In genomic region chr1:180092931-180093650, GRCh38 we compare ENCODE assay signal across 25 cellular contexts.
DNase-seq lines count a peak whose midpoint lies in the region; ATAC-seq, FAIRE-seq and TF ChIP-seq lines count a peak whose summit lies in the region.
"Had no signal": no experiment of that assay in that cellular context is flagged by ENCODE, and none has a peak within 500 bp of the region (broad histone marks: within the 10 kb centered on the region; RNA-seq: fewer than 3 reads in every experiment).

No MANE protein-coding gene starts in this region.

- H4K20me1 ChIP-seq in H1 (replicated peaks in 1 of 2; ENCODE audit: control insufficient read depth in 1 of 2, insufficient read depth in 2 of 2, low read length in 2 of 2) = no peaks in the 10 kb centered on the region

- no peak overlapping the region for H3K23ac ChIP-seq in H1 (ENCODE audit: insufficient read length)
- no peak overlapping the region for H3K23ac ChIP-seq in neuronal stem cell (ENCODE audit: low read depth, low read length, poor library complexity)

- no peak overlapping the region for H3K9ac ChIP-seq in H1 (replicated peaks in 1 of 4; ENCODE audit: extremely low read depth in 1 of 4, low read depth in 3 of 4, low read length in 3 of 4)
- no peak overlapping the region for H3K9ac ChIP-seq in neuronal stem cell (ENCODE audit: low read depth, low read length, poor library complexity)
- H3K9ac ChIP-seq: parathyroid adenoma, SK-N-SH had no signal

- H3K79me2 ChIP-seq in H1 (ENCODE audit: control insufficient read depth in 1 of 2, insufficient read depth in 2 of 2, low read length in 2 of 2) = no peaks in the 10 kb centered on the region
- H3K79me2 ChIP-seq: parathyroid adenoma had no signal

- intact Hi-C loops in esophagus muscularis mucosa (cut with DNase I) = no loop called here

- no peaks in the 10 kb centered on the region for H3K4me1 ChIP-seq in H1 (replicated peaks in 1 of 4; ENCODE audit: control insufficient read depth in 3 of 4, insufficient read depth in 4 of 4, low read length in 3 of 4)
- H3K4me1 ChIP-seq in neuronal stem cell (ENCODE audit: control insufficient read depth in 2 of 2, insufficient read depth in 1 of 2, low read depth in 1 of 2, low read length in 2 of 2) = no peaks in the 10 kb centered on the region
- H3K4me1 ChIP-seq in esophagus muscularis mucosa = peaks cover 0 to 12% (median 4%) of the 10 kb centered on the region in 4 donors
- H3K4me1 ChIP-seq: parathyroid adenoma had no signal

- FAIRE-seq in H1 (lab: Jason Lieb, UNC) = peak; percentile 7
- FAIRE-seq: keratinocyte had no signal

- no peak for TF ChIP-seq CTCF in H1 (IDR thresholded peaks at IDR 0.05; ENCODE audit: control extremely low read depth in 1 of 3, insufficient read depth in 1 of 3, low read depth in 1 of 3, low read length in 3 of 3)
- TF ChIP-seq CTCF in esophagus muscularis mucosa (IDR thresholded peaks at IDR 0.05) = no peak

- no peak overlapping the region for H3K56ac ChIP-seq in H1 (replicated peaks; ENCODE audit: insufficient read length, low read depth, low read length)

- no peak overlapping the region for H2BK20ac ChIP-seq in H1 (ENCODE audit: low read length)

- H3K27ac Mint-ChIP-seq in activated naive CD4-positive, alpha-beta T cell treated with anti-CD3 and anti-CD28 coated beads, Interleukin-2, amount 50 U/mL, for 24 hours = peak overlapping the region; percentile 62
- H3K27ac Mint-ChIP-seq in activated naive CD4-positive, alpha-beta T cell treated with anti-CD3 and anti-CD28 coated beads, Interleukin-2, amount 10 ng/mL, durations not matched to agents 7 days and 5 days = no peak overlapping the region
- H3K27ac Mint-ChIP-seq: T-helper 1 cell treated with Interleukin-12 subunit alpha and Interleukin-12 subunit beta and Interleukin-4 antibody, amounts not matched to agents 30 μg/mL and 1 μg/mL, for 36 hours; type B pancreatic cell had no signal

- H4K8ac ChIP-seq in H1 (ENCODE audit: extremely low read depth, insufficient read depth, low read length) (no peak overlapping the region), neuronal stem cell (ENCODE audit: low read depth, low read length) (no peak overlapping the region)

- peaks cover 31% of the 10 kb centered on the region for H3K36me3 Mint-ChIP-seq in activated naive CD4-positive, alpha-beta T cell treated with anti-CD3 and anti-CD28 coated beads, Interleukin-2, amount 50 U/mL, for 24 hours
- H3K36me3 Mint-ChIP-seq in activated naive CD4-positive, alpha-beta T cell treated with anti-CD3 and anti-CD28 coated beads, Interleukin-2, amount 10 ng/mL, durations not matched to agents 7 days and 5 days = peaks cover 60% of the 10 kb centered on the region

- H4K91ac ChIP-seq in H1 (replicated peaks; ENCODE audit: insufficient read length, low read length) = no peak overlapping the region
- H4K91ac ChIP-seq in neuronal stem cell (ENCODE audit: low read depth, low read length, poor library complexity) = no peak overlapping the region

- H2BK12ac ChIP-seq in H1 (ENCODE audit: low read depth, low read length) (no peak overlapping the region), neuronal stem cell (ENCODE audit: low read length) (no peak overlapping the region)

- H3K4me1 Mint-ChIP-seq in activated naive CD4-positive, alpha-beta T cell treated with anti-CD3 and anti-CD28 coated beads, Interleukin-2, amount 50 U/mL, for 24 hours = no peaks in the 10 kb centered on the region
- no peaks in the 10 kb centered on the region for H3K4me1 Mint-ChIP-seq in activated naive CD4-positive, alpha-beta T cell treated with anti-CD3 and anti-CD28 coated beads, Interleukin-2, amount 10 ng/mL, durations not matched to agents 7 days and 5 days
- H3K4me1 Mint-ChIP-seq: activated CD4-positive, alpha-beta memory T cell treated with anti-CD3 and anti-CD28 coated beads, Interleukin-2, amount 10 ng/mL, durations not matched to agents 7 days and 5 days had no signal

- WGBS in H1 (ENCODE audit: extremely low coverage in 1 of 2, insufficient coverage in 1 of 2, insufficient read length in 1 of 2, insufficient replicate concordance in 2 of 2, low coverage in 1 of 2, low lambda C conversion rate in 2 of 2, missing lambda C conversion rate in 1 of 2), 2 experiments = 89% methylated on average over 4 of the region's 4 CpGs; no CpG with 5 or more reads in 1 of the 2 experiments
- WGBS in neuronal stem cell (ENCODE audit: extremely low coverage in 2 of 2, insufficient read length in 2 of 2, insufficient replicate concordance in 1 of 2), 2 donors = no CpG with 5 or more reads among the region's 4 CpGs
- WGBS in esophagus muscularis mucosa = 95% methylated on average over 4 of the region's 4 CpGs

- no peak overlapping the region for H3K4me3 ChIP-seq in H1 (ENCODE audit: extremely low read depth in 1 of 4, insufficient read depth in 2 of 4, low read depth in 3 of 4, low read length in 4 of 4)
- no peak overlapping the region for H3K4me3 ChIP-seq in neuronal stem cell (ENCODE audit: low read length in 2 of 2)
- no peak overlapping the region for H3K4me3 ChIP-seq in esophagus muscularis mucosa
- H3K4me3 ChIP-seq: dorsolateral prefrontal cortex had no signal

- H2BK15ac ChIP-seq in H1 (ENCODE audit: low read length) (no peak overlapping the region), neuronal stem cell (ENCODE audit: low read length) (no peak overlapping the region)

- ATAC-seq in GM18498 (IDR thresholded peaks at IDR 0.05; ENCODE audit: unreplicated experiment) = no peak
- ATAC-seq: activated CD4-positive, CD25-positive, alpha-beta regulatory T cell treated with anti-CD3 and anti-CD28 coated beads, Interleukin-2, amount 50 U/mL, for 24 hours; naive thymus-derived CD8-positive, alpha-beta T cell; PC-3 had no signal

- H3K36me3 ChIP-seq in H1 (ENCODE audit: control insufficient read depth in 2 of 4, insufficient read depth in 4 of 4, low read length in 3 of 4) (peaks cover 9 to 47% (median 26%) of the 10 kb centered on the region in 4 experiments), neuronal stem cell (replicated peaks in 1 of 2; ENCODE audit: control insufficient read depth in 2 of 2, insufficient read depth in 2 of 2, low read length in 2 of 2) (peaks cover 17 to 94% of the 10 kb centered on the region in 2 donors), esophagus muscularis mucosa (peaks cover 24 to 90% (median 66%) of the 10 kb centered on the region in 4 donors)

- H3K14ac ChIP-seq in H1 (ENCODE audit: insufficient read length) (no peak overlapping the region), neuronal stem cell (ENCODE audit: low read length) (no peak overlapping the region)

- TF ChIP-seq POLR2A in H1 (IDR thresholded peaks at IDR 0.05; ENCODE audit: control extremely low read depth in 1 of 2, low read depth in 2 of 2, low read length in 2 of 2) (no peak), esophagus muscularis mucosa (IDR thresholded peaks at IDR 0.05; ENCODE audit: low read depth) (no peak)

- H3K18ac ChIP-seq in H1 (ENCODE audit: extremely low read depth, low read length) (no peak overlapping the region), neuronal stem cell (ENCODE audit: low read length) (no peak overlapping the region)

- H2AK5ac ChIP-seq in H1 (ENCODE audit: low read depth, low read length) (no peak overlapping the region), neuronal stem cell (ENCODE audit: low read depth, low read length) (no peak overlapping the region)

- H2AFZ ChIP-seq in H1 (ENCODE audit: low read length) (no peak overlapping the region), neuronal stem cell (ENCODE audit: low read length) (no peak overlapping the region)
- H2AFZ ChIP-seq: parathyroid adenoma had no signal

- no peaks in the 10 kb centered on the region for H3K27me3 Mint-ChIP-seq in activated naive CD4-positive, alpha-beta T cell treated with anti-CD3 and anti-CD28 coated beads, Interleukin-2, amount 50 U/mL, for 24 hours
- H3K27me3 Mint-ChIP-seq in activated naive CD4-positive, alpha-beta T cell treated with anti-CD3 and anti-CD28 coated beads, Interleukin-2, amount 10 ng/mL, durations not matched to agents 7 days and 5 days = no peaks in the 10 kb centered on the region
- H3K27me3 Mint-ChIP-seq: activated CD4-positive, alpha-beta memory T cell treated with anti-CD3 and anti-CD28 coated beads, Interleukin-2, amount 10 ng/mL, durations not matched to agents 7 days and 5 days; naive thymus-derived CD8-positive, alpha-beta T cell; type B pancreatic cell had no signal

- H3K4me3 Mint-ChIP-seq in activated naive CD4-positive, alpha-beta T cell treated with anti-CD3 and anti-CD28 coated beads, Interleukin-2, amount 50 U/mL, for 24 hours = no peak overlapping the region
- no peak overlapping the region for H3K4me3 Mint-ChIP-seq in activated naive CD4-positive, alpha-beta T cell treated with anti-CD3 and anti-CD28 coated beads, Interleukin-2, amount 10 ng/mL, durations not matched to agents 7 days and 5 days
- H3K4me3 Mint-ChIP-seq: activated CD4-positive, alpha-beta memory T cell treated with anti-CD3 and anti-CD28 coated beads, Interleukin-2, amount 10 ng/mL, durations not matched to agents 7 days and 5 days; naive thymus-derived CD8-positive, alpha-beta T cell; T-helper 1 cell treated with Interleukin-12 subunit alpha and Interleukin-12 subunit beta and Interleukin-4 antibody, amounts not matched to agents 30 μg/mL and 1 μg/mL, for 36 hours; type B pancreatic cell had no signal

- H3K4me2 ChIP-seq in H1 (ENCODE audit: insufficient read depth in 1 of 2, low read depth in 2 of 2, low read length in 2 of 2) = no peak overlapping the region
- H3K4me2 ChIP-seq in neuronal stem cell (ENCODE audit: insufficient read depth, low read length, poor library complexity, severe bottlenecking) = no peak overlapping the region
- H3K4me2 ChIP-seq: SK-N-SH had no signal

- no peaks in the 10 kb centered on the region for H3K23me2 ChIP-seq in H1 (ENCODE audit: low read depth, low read length)

- no peaks in the 10 kb centered on the region for H3K9me3 ChIP-seq in H1 (ENCODE audit: insufficient read depth in 2 of 2, low read depth in 1 of 2, low read length in 1 of 2)
- H3K9me3 ChIP-seq in neuronal stem cell (replicated peaks in 1 of 2; ENCODE audit: control insufficient read depth in 2 of 2, insufficient read depth in 1 of 2, low read depth in 1 of 2, low read length in 2 of 2) = no peaks in the 10 kb centered on the region
- H3K9me3 ChIP-seq in esophagus muscularis mucosa = no peaks in the 10 kb centered on the region
- H3K9me3 ChIP-seq: SK-N-SH had no signal

- POLR2A ChIA-PET in H1 (lab: Charles Lee; ENCODE audit: partially characterized antibody) = no interaction called here

- H2BK5ac ChIP-seq in H1 (ENCODE audit: low read depth, low read length) (no peak overlapping the region), neuronal stem cell (ENCODE audit: low read length) (no peak overlapping the region)

- TF ChIP-seq RAD21 in H1 (IDR thresholded peaks at IDR 0.05 in 1 of 2, conservative IDR thresholded peaks at IDR 0.05 in 1 of 2; ENCODE audit: low read depth in 2 of 2, low read length in 2 of 2) = no peak

- no peak overlapping the region for H3K4ac ChIP-seq in H1 (replicated peaks; ENCODE audit: insufficient read length, low read depth, low read length)
- no peak overlapping the region for H3K4ac ChIP-seq in neuronal stem cell (ENCODE audit: low read length)

- H3K9me3 Mint-ChIP-seq in activated naive CD4-positive, alpha-beta T cell treated with anti-CD3 and anti-CD28 coated beads, Interleukin-2, amount 50 U/mL, for 24 hours = no peaks in the 10 kb centered on the region
- no peaks in the 10 kb centered on the region for H3K9me3 Mint-ChIP-seq in activated naive CD4-positive, alpha-beta T cell treated with anti-CD3 and anti-CD28 coated beads, Interleukin-2, amount 10 ng/mL, durations not matched to agents 7 days and 5 days
- H3K9me3 Mint-ChIP-seq: activated CD4-positive, alpha-beta memory T cell treated with anti-CD3 and anti-CD28 coated beads, Interleukin-2, amount 10 ng/mL, durations not matched to agents 7 days and 5 days; naive thymus-derived CD8-positive, alpha-beta T cell; T-helper 1 cell treated with Interleukin-12 subunit alpha and Interleukin-12 subunit beta and Interleukin-4 antibody, amounts not matched to agents 30 μg/mL and 1 μg/mL, for 36 hours had no signal

- CTCF ChIA-PET in activated naive CD4-positive, alpha-beta T cell treated with anti-CD3 and anti-CD28 coated beads, Interleukin-2, amount 10 ng/mL, durations not matched to agents 7 days and 5 days (lab: Charles Lee) = interaction anchor here (1.3 kb wide), 1 partner anchor 86 kb away, joined by 3 read pairs; no protein-coding TSS in a partner anchor
- CTCF ChIA-PET in H1 (lab: Charles Lee; ENCODE audit: partially characterized antibody) = interaction anchor here (1.0 kb wide), 1 partner anchor 9 kb away, joined by 3 read pairs; no protein-coding TSS in a partner anchor

- no peak overlapping the region for H3K27ac ChIP-seq in H1 (ENCODE audit: low read depth, low read length)
- no peak overlapping the region for H3K27ac ChIP-seq in neuronal stem cell (replicated peaks; ENCODE audit: low read length)
- H3K27ac ChIP-seq in esophagus muscularis mucosa (replicated peaks in 1 of 4) = no peak overlapping the region
- H3K27ac ChIP-seq: dorsolateral prefrontal cortex, HL-60, parathyroid adenoma had no signal

- H3K27me3 ChIP-seq in H1 (replicated peaks in 1 of 4; ENCODE audit: control insufficient read depth in 3 of 4, extremely low read depth in 1 of 4, insufficient read depth in 3 of 4, low read length in 3 of 4) (no peaks in the 10 kb centered on the region), neuronal stem cell (ENCODE audit: control insufficient read depth in 3 of 3, insufficient read depth in 3 of 3, low read depth in 1 of 3, low read length in 3 of 3) (no peaks in the 10 kb centered on the region), esophagus muscularis mucosa (no peaks in the 10 kb centered on the region)
- H3K27me3 ChIP-seq: dorsolateral prefrontal cortex had no signal

- DNase-seq in activated naive CD4-positive, alpha-beta T cell treated with anti-CD3 and anti-CD28 coated beads, Interleukin-2, amount 10 ng/mL, durations not matched to agents 7 days and 5 days = no peak
- DNase-seq in LHCN-M2 (ENCODE audit: low read depth) (peak; percentile 20), H1 (ENCODE audit: low read depth in 1 of 2, low spot score in 2 of 2) (no peak), neuronal stem cell (ENCODE audit: low spot score) (peak; percentile 0), esophagus muscularis mucosa (ENCODE audit: extremely low spot score) (no peak), NCI-H2196 treated with DMSO at 0.1 percent for 48 hours (lab: John Stamatoyannopoulos, UW; ENCODE audit: unreplicated experiment) (no peak)
- DNase-seq: activated CD4-positive, alpha-beta memory T cell treated with anti-CD3 and anti-CD28 coated beads, Interleukin-2, amount 10 ng/mL, durations not matched to agents 7 days and 5 days; activated gamma-delta T cell treated with Interleukin-2 at 50 U/mL for 16 hours; central memory CD4-positive, alpha-beta T cell; COR-L47; DMS79; dorsolateral prefrontal cortex; naive thymus-derived CD8-positive, alpha-beta T cell; NCI-H510A treated with DMSO at 0.1 percent for 48 hours; PC-3; SK-N-SH; stimulated activated CD4-positive, alpha-beta T cell treated with anti-CD3 and anti-CD28 coated beads, Interleukin-2, amount 100 ng/mL, for 24 hours had no signal

- H4K5ac ChIP-seq in H1 (ENCODE audit: insufficient read length, low read depth, low read length) = no peak overlapping the region

- H3K79me1 ChIP-seq in H1 (ENCODE audit: low read depth, low read length) (no peaks in the 10 kb centered on the region), neuronal stem cell (ENCODE audit: low read depth, low read length) (no peaks in the 10 kb centered on the region)

- H2BK120ac ChIP-seq in H1 (replicated peaks; ENCODE audit: low read depth, low read length) (no peak overlapping the region), neuronal stem cell (ENCODE audit: low read depth, low read length) (no peak overlapping the region)

- no peak for TF ChIP-seq EP300 in H1 (IDR thresholded peaks at IDR 0.05; ENCODE audit: borderline replicate concordance in 1 of 2, low read depth in 2 of 2, low read length in 2 of 2)
- TF ChIP-seq EP300 in esophagus muscularis mucosa (IDR thresholded peaks at IDR 0.05) = no peak

Comparison
In these comparisons a context has a peak if more than half of its experiments do, and no peak if none do; other contexts are left out.
1. DNase-seq: peak in LHCN-M2 (single experiment) and neuronal stem cell (single experiment); none in activated naive CD4-positive, alpha-beta T cell treated with anti-CD3 and anti-CD28 coated beads, Interleukin-2, amount 10 ng/mL, durations not matched to agents 7 days and 5 days (single experiment), H1 (0 of 2), esophagus muscularis mucosa (single experiment) and NCI-H2196 treated with DMSO at 0.1 percent for 48 hours (single experiment).